1 cellular context compared by ENCODE assay signal in the genomic region with DNA sequence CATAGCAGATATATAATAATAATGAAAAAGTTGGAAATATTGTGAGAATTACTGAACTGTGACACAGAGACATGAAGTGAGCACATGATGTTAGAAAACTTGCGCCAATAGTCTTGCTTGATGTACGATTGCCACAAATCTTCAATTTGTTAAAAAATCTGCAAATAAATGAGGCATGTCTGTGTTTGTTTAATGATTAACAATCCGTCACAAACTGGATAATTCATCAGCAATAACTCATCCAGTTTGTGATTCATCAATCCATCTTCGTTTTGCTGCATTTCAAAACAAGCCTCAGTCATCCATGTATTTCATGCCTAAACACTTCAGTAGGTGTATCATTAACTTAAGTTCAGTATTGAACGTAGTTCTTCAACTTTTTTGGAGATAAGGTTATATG.
TF ChIP-seq lines count a peak whose summit lies in the region.

No MANE protein-coding gene starts in this region.

TF ChIP-seq in A549, 52 proteins besides CTCF, POLR2A, EP300 and RAD21:
- TF ChIP-seq GATA3 (IDR thresholded peaks at IDR 0.05; ENCODE audit: borderline replicate concordance), result peak; percentile 10; the same call in 1 of the 2 replicates
- TF ChIP-seq, protein P1, sequence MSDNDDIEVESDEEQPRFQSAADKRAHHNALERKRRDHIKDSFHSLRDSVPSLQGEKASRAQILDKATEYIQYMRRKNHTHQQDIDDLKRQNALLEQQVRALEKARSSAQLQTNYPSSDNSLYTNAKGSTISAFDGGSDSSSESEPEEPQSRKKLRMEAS (IDR thresholded peaks at IDR 0.05), result no peak
- 0 out of 2 replicates have a peak, but pooled peaks have one; percentile 26 for TF ChIP-seq FOSL2 (IDR thresholded peaks at IDR 0.05)
- TF ChIP-seq FOSL2 (CRISPR knock-in tag; IDR thresholded peaks at IDR 0.05), result peak; percentile 66
- no peak for TF ChIP-seq SREBF2 (IDR thresholded peaks at IDR 0.05)
